In genomic region chr9:127869310-127870152, GRCh38 we compare ENCODE assay signal across 8 cellular contexts. TPM values are rescaled to one million over a fixed set of nuclear protein-coding genes. Genes with fewer than 3 reads are reported as not detected.
DNase-seq lines count a peak whose midpoint lies in the region; ATAC-seq and TF ChIP-seq lines count a peak whose summit lies in the region.

No MANE protein-coding gene starts in this region.

- no peak overlapping the region for H3K4me3 Mint-ChIP-seq in naive B cell

- H3K4me1 Mint-ChIP-seq in naive B cell, result peaks cover 13 to 32% (median 14%) of the 10 kb centered on the region in 3 donors

- no peak for TF ChIP-seq POLR2A in erythroblast (IDR thresholded peaks at IDR 0.05; ENCODE audit: low read length)

- H3K27ac ChIP-seq in OCI-LY1 (ENCODE audit: low read depth, low read length, poor library complexity, severe bottlenecking), result no peak overlapping the region

- H3K4me3 ChIP-seq in GM12864 (ENCODE audit: low read depth, low read length) (no peak overlapping the region), OCI-LY1 (ENCODE audit: low read depth, low read length, poor library complexity, severe bottlenecking) (no peak overlapping the region)

- H3K36me3 ChIP-seq in OCI-LY1 (ENCODE audit: insufficient read depth, low read length), result no peaks in the 10 kb centered on the region

- H3K27me3 ChIP-seq in OCI-LY1 (ENCODE audit: insufficient read depth, low read length), result peaks cover 13% of the 10 kb centered on the region; the same call in 1 of the 2 replicates

- H3K4me1 ChIP-seq in OCI-LY1 (ENCODE audit: insufficient read depth, low read length, severe bottlenecking), result peaks cover 15% of the 10 kb centered on the region

- H3K36me3 Mint-ChIP-seq in naive B cell, result no peaks in the 10 kb centered on the region

- no peaks in the 10 kb centered on the region for H3F3A ChIP-seq in OCI-LY1 (ENCODE audit: insufficient read depth, low read length)

- H3K27me3 Mint-ChIP-seq in naive B cell, result no peaks in the 10 kb centered on the region

- no peak overlapping the region for H3K4me2 ChIP-seq in OCI-LY1 (ENCODE audit: low read length)

- TF ChIP-seq CTCF in GM12864 (IDR thresholded peaks at IDR 0.05; ENCODE audit: low read depth, low read length, missing control alignments) (peak; percentile 91), OCI-LY1 (IDR thresholded peaks at IDR 0.05; ENCODE audit: low read length) (peak; percentile 85)

- H4K20me1 ChIP-seq in OCI-LY1 (ENCODE audit: insufficient read depth, low read length), result no peaks in the 10 kb centered on the region

- ATAC-seq in naive B cell (ENCODE audit: low read depth in 2 of 2), result peak; percentile 67 to 79
- ATAC-seq in GM18873 (IDR thresholded peaks at IDR 0.05; ENCODE audit: low FRiP score, unreplicated experiment), result no peak

- DNase-seq in GM12864 (ENCODE audit: low read depth) (no peak), HS-27A (ENCODE audit: low read depth) (peak; percentile 50), activated T-cell treated with anti-CD3 and anti-CD28 coated beads for 1 hour (ENCODE audit: low read depth) (peak; percentile 73), erythroblast (lab: John Stamatoyannopoulos, UW) (peak; percentile 83 to 92), naive B cell (peak; percentile 77)
- DNase-seq in stimulated activated CD8-positive, alpha-beta memory T cell treated with anti-CD3 and anti-CD28 coated beads, Interleukin-7, amount 100 ng/mL, for 48 hours (ENCODE audit: extremely low read depth in 1 of 2, low read depth in 1 of 2), result peak; percentile 67 to 79

- H3K9me2 ChIP-seq in OCI-LY1 (ENCODE audit: low read depth, low read length), result no peaks in the 10 kb centered on the region

- no peak overlapping the region for H2AFZ ChIP-seq in OCI-LY1 (ENCODE audit: low read length)

- peak overlapping the region in 3 of 6 donors; percentile 12 to 65 (median 44) for H3K27ac Mint-ChIP-seq in naive B cell

- H3K9me3 Mint-ChIP-seq in naive B cell, result no peaks in the 10 kb centered on the region

- no peaks in the 10 kb centered on the region for H3K9me3 ChIP-seq in OCI-LY1 (ENCODE audit: low read length)

- no peaks in the 10 kb centered on the region for H3K79me2 ChIP-seq in OCI-LY1 (ENCODE audit: insufficient read depth, low read length)

- no peak overlapping the region for H3K9ac ChIP-seq in OCI-LY1 (ENCODE audit: low read length)

RNA-seq across cellular contexts. Expression of gene AK1, which starts 7.9 kb away (rescaled TPM):
- polyA plus RNA-seq in naive B cell (ENCODE audit: low read depth in 6 of 6), result not detected

RNA-seq across cellular contexts. Expression of gene ENG, which starts 15.1 kb away (rescaled TPM):
- polyA plus RNA-seq in naive B cell (ENCODE audit: low read depth in 6 of 6), result 1 to 10 TPM in 5 of 6 donors, not detected in 1; 3.5 to 8.2 (median 5.8) TPM

RNA-seq across cellular contexts. Expression of gene ST6GALNAC6, which starts 29.9 kb away (rescaled TPM):
- 10 to 100 TPM; 17.2 to 27.8 (median 19.8) TPM for polyA plus RNA-seq in naive B cell (ENCODE audit: low read depth in 6 of 6)

RNA-seq across cellular contexts. Expression of gene ST6GALNAC4, which starts 47.3 kb away (rescaled TPM):
- 10 to 100 TPM; 19.7 to 36.6 (median 25.0) TPM for polyA plus RNA-seq in naive B cell (ENCODE audit: low read depth in 6 of 6)
